9 cellular contexts compared by ENCODE assay signal in the genomic region with DNA sequence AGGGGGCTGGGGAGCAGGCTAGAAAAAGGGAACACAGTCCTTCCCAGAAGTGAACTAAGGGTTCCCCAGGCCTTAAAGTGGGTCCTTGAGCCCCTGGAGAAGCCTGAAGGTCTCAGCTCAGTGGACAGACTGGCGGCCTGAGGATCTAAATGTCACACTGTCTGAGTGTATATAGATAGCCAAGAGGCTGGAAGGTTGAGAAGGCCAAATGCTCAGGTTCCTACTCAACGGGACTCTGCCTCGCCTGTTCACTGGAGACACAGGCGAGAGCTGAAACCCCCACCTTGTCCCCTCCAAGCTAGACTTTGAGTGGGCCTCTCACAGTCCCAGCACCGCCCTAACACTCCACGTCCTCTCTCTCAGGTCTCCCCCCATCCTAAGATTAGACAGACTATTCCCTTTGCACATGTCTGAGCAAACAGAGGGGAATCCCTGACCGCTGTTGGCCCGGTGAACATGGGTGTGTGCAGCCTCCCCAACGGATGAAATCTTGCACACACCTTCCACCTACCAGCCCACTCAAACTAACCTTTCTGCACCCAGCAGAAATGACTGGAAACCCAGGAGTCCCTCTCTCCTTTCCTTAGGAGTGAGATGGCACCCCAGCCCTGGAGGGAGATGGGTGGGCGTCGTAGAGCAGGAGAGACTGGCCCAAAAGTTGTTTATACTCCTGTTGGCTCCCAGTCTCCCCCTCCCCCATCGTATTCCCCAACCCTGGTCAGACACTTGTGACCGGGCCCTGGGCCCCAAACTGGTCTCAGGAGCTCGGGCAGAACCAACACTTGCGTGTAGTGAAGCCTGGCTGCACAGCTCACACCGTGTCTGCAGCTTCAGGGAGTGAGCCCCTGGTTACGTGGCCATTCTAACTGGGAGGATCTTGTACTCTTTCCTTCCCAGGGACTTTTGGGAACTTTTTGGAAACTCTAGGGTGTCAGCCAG. TPM values are rescaled to one million over a fixed set of nuclear protein-coding genes. Genes with fewer than 3 reads are reported as not detected.
DNase-seq lines count a peak whose midpoint lies in the region; ATAC-seq, FAIRE-seq and TF ChIP-seq lines count a peak whose summit lies in the region.
"Had no signal": no experiment of that assay in that cellular context is flagged by ENCODE, and none has a peak within 500 bp of the region (broad histone marks: within the 10 kb centered on the region; RNA-seq: fewer than 3 reads in every experiment).

No MANE protein-coding gene starts in this region.

- no peaks in the 10 kb centered on the region for H3K36me3 ChIP-seq in GM23248 (ENCODE audit: low read depth)
- H3K36me3 ChIP-seq in breast epithelium = no peaks in the 10 kb centered on the region
- H3K36me3 ChIP-seq in small intestine (ENCODE audit: control insufficient read depth in 2 of 2, insufficient read depth in 2 of 2, low read length in 2 of 2) = no peaks in the 10 kb centered on the region

- H3K4me2 ChIP-seq in GM23248 (ENCODE audit: unreplicated experiment) = peak overlapping the region; percentile 94
- H3K4me2 ChIP-seq: KMS-11 had no signal

- in situ Hi-C loops in GM23248 (cut with MboI) = no loop called here

- H2AFZ ChIP-seq in GM23248 = peak overlapping the region; percentile 74

- peak overlapping the region; percentile 70 for H3K4me3 ChIP-seq in GM23248
- H3K4me3 ChIP-seq in breast epithelium = peak overlapping the region; percentile 61 to 90 (median 77)
- H3K4me3 ChIP-seq in small intestine (ENCODE audit: low read depth in 1 of 2, low read length in 2 of 2) = peak overlapping the region; percentile 6 to 61

- H3K27ac ChIP-seq in GM23248 = peak overlapping the region; percentile 32; the same call in 1 of the 2 replicates
- peak overlapping the region in 1 of 2 donors; percentile 85 for H3K27ac ChIP-seq in breast epithelium
- peak overlapping the region; percentile 52 for H3K27ac ChIP-seq in layer of hippocampus (ENCODE audit: low read depth, low read length)
- peak overlapping the region; percentile 5 to 87 for H3K27ac ChIP-seq in small intestine (ENCODE audit: low read depth in 1 of 2, low read length in 1 of 2)
- H3K27ac ChIP-seq: KMS-11 had no signal

- no peaks in the 10 kb centered on the region for H3F3A ChIP-seq in GM23248 (ENCODE audit: insufficient read depth)

- no peak for TF ChIP-seq POLR2A in breast epithelium (IDR thresholded peaks at IDR 0.05)

- intact Hi-C loops in breast epithelium (cut with DNase I; ENCODE audit: low total_unique reads) = no loop called here

- H3K79me2 ChIP-seq in GM23248 (ENCODE audit: insufficient read depth) = peaks cover 18% of the 10 kb centered on the region; the same call in 1 of the 2 replicates

- no peaks in the 10 kb centered on the region for H3K9me3 ChIP-seq in GM23248 (ENCODE audit: low read depth)
- no peaks in the 10 kb centered on the region for H3K9me3 ChIP-seq in breast epithelium
- no peaks in the 10 kb centered on the region for H3K9me3 ChIP-seq in small intestine (ENCODE audit: control insufficient read depth, low read depth)

- no peaks in the 10 kb centered on the region for H3K9me2 ChIP-seq in GM23248 (ENCODE audit: insufficient read depth)

- H3K4me1 ChIP-seq in GM23248 (ENCODE audit: insufficient read depth) (peaks cover 21% of the 10 kb centered on the region), breast epithelium (no peaks in the 10 kb centered on the region), small intestine (ENCODE audit: control insufficient read depth in 2 of 2, insufficient read depth in 1 of 2, low read depth in 1 of 2, low read length in 1 of 2) (peaks cover 5 to 6% of the 10 kb centered on the region in 2 donors)

- H3K9ac ChIP-seq in GM23248 = peak overlapping the region; percentile 76
- H3K9ac ChIP-seq: KMS-11 had no signal

- TF ChIP-seq CTCF in breast epithelium (IDR thresholded peaks at IDR 0.05) = no peak

- no peaks in the 10 kb centered on the region for H4K20me1 ChIP-seq in GM23248 (ENCODE audit: insufficient read depth)

- no peak for ATAC-seq in HG02610 (IDR thresholded peaks at IDR 0.05; ENCODE audit: unreplicated experiment)

- no peak for FAIRE-seq in small intestine (lab: Jason Lieb, UNC)
- no peak for FAIRE-seq in RCC 7860 (lab: Jason Lieb, UNC)

- DNase-seq in GM23248 = peak; percentile 51
- no peak for DNase-seq in breast epithelium (ENCODE audit: low spot score in 2 of 2)
- no peak for DNase-seq in small intestine
- no peak for DNase-seq in RCC 7860 (ENCODE audit: low spot score)
- no peak for DNase-seq in NCI-H748 treated with DMSO at 0.1 percent for 48 hours (lab: John Stamatoyannopoulos, UW)
- DNase-seq in NCI-H1105 (lab: John Stamatoyannopoulos, UW) = no peak

- H3K27me3 ChIP-seq in GM23248 (replicated peaks; ENCODE audit: insufficient read depth) (no peaks in the 10 kb centered on the region), breast epithelium (no peaks in the 10 kb centered on the region), layer of hippocampus (ENCODE audit: control insufficient read depth, insufficient read depth, low read length) (no peaks in the 10 kb centered on the region), small intestine (ENCODE audit: control insufficient read depth in 2 of 2, insufficient read depth in 2 of 2, low read length in 2 of 2) (no peaks in the 10 kb centered on the region)

- WGBS in GM23248 (ENCODE audit: low coverage in 1 of 2, low lambda C conversion rate in 2 of 2, missing lambda C conversion rate in 2 of 2), 2 experiments = 29 to 32% methylated on average over 17 of the region's 17 CpGs
- WGBS in small intestine, 3 donors = 18 to 43% (median 38%) methylated on average over 17 of the region's 17 CpGs

RNA-seq across cellular contexts. Expression of a gene that starts 1.9 kb away (rescaled TPM):
- total RNA-seq in GM23248 (2014; rRNA removed; shearing (Covaris generic)) = 9.9 and 12.8 TPM in 2 replicates
- 0.95 and 1.2 TPM in 2 replicates for polyA plus RNA-seq in GM23248 (2016; fragmentation: Nextera tagmentation; extraction: Ambion mirVana)
- 100 to 1,000 TPM in 1 of 3 donors, 10 to 100 TPM in 2; 19.3 to 131 (median 95.4) TPM for total RNA-seq in breast epithelium
- polyA plus RNA-seq in small intestine = 100 to 1,000 TPM in 1 of 3 donors, 10 to 100 TPM in 1, 1 to 10 TPM in 1; 7.8 to 129 (median 13.8) TPM
